Comparison of ENCODE assay signal across 14 cellular contexts in the genomic region with DNA sequence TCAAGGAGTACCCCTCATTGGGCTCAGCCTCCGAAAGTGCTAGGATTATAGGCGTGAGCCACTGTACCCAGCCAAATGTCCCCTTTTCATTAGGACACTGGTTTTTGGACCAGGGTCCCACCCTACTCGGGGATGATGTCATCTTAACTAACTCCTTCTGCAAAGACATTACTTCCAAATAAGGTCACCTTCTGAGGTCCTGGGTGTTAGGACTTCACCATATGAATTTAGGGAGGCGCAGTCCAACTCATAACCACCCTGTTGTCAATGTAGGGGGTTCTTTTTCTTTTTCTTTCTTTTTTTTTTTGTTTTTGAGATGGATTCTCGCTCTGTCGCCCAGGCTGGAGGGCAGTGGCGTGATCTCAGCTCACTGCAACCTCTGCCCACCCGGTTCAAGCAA.
"Had no signal": no experiment of that assay in that cellular context is flagged by ENCODE, and none has a peak within 500 bp of the region (broad histone marks: within the 10 kb centered on the region; RNA-seq: fewer than 3 reads in every experiment).

No MANE protein-coding gene starts in this region.

- H3K27me3 ChIP-seq: body of pancreas, upper lobe of right lung had no signal

- H3K36me3 ChIP-seq: upper lobe of right lung had no signal

- H3K27ac ChIP-seq: upper lobe of right lung had no signal

- H3K9me3 ChIP-seq: body of pancreas, upper lobe of right lung had no signal

- H3K4me3 ChIP-seq: body of pancreas, skin epidermis, upper lobe of right lung had no signal

- H3K9me3 Mint-ChIP-seq: activated CD4-positive, alpha-beta T cell treated with anti-CD3 and anti-CD28 coated beads, Interleukin-2, amount 10 ng/mL, durations not matched to agents 7 days and 5 days; activated T-helper 17 cell treated with anti-CD3 and anti-CD28 coated beads, Interleukin-2, amount 50 U/mL, for 72 hours had no signal

- H3K4me3 Mint-ChIP-seq: activated CD4-positive, alpha-beta T cell treated with anti-CD3 and anti-CD28 coated beads, Interleukin-2, amount 10 ng/mL, durations not matched to agents 7 days and 5 days; activated T-helper 17 cell treated with anti-CD3 and anti-CD28 coated beads, Interleukin-2, amount 50 U/mL, for 72 hours; dendritic cell treated with granulocyte-macrophage colony-stimulating factor and Interleukin-4, amounts not matched to agents 40 ng/mL and 50 ng/mL, for 4 days had no signal

- H3K27me3 Mint-ChIP-seq: activated CD4-positive, alpha-beta T cell treated with anti-CD3 and anti-CD28 coated beads, Interleukin-2, amount 10 ng/mL, durations not matched to agents 7 days and 5 days; activated T-helper 17 cell treated with anti-CD3 and anti-CD28 coated beads, Interleukin-2, amount 50 U/mL, for 72 hours had no signal

- H3K27ac Mint-ChIP-seq: activated CD4-positive, alpha-beta T cell treated with anti-CD3 and anti-CD28 coated beads, Interleukin-2, amount 10 ng/mL, durations not matched to agents 7 days and 5 days; activated T-helper 17 cell treated with anti-CD3 and anti-CD28 coated beads, Interleukin-2, amount 50 U/mL, for 72 hours; dendritic cell treated with granulocyte-macrophage colony-stimulating factor and Interleukin-4, amounts not matched to agents 40 ng/mL and 50 ng/mL, for 4 days had no signal

- DNase-seq: activated CD4-positive, alpha-beta T cell treated with anti-CD3 and anti-CD28 coated beads, Interleukin-2, amount 10 ng/mL, durations not matched to agents 7 days and 5 days; activated CD4-positive, CD25-positive, alpha-beta regulatory T cell; activated naive CD4-positive, alpha-beta T cell treated with anti-CD3 and anti-CD28 coated beads, Interleukin-2, amount 50 U/mL, for 16 hours; activated T-cell treated with anti-CD3 and anti-CD28 coated beads for 4 hours; body of pancreas; erythroblast; glutamatergic neuron; mammary epithelial cell; substantia nigra; T-helper 2 cell; upper lobe of right lung had no signal

- ATAC-seq: activated T-helper 17 cell treated with anti-CD3 and anti-CD28 coated beads, Interleukin-2, amount 50 U/mL, for 72 hours; body of pancreas; upper lobe of right lung had no signal
